In genomic region chr9:79264511-79265448, GRCh38 we compare ENCODE assay signal across 13 cellular contexts.
DNase-seq lines count a peak whose midpoint lies in the region; ATAC-seq lines count a peak whose summit lies in the region.
"Had no signal": no experiment of that assay in that cellular context is flagged by ENCODE, and none has a peak within 500 bp of the region (broad histone marks: within the 10 kb centered on the region; RNA-seq: fewer than 3 reads in every experiment).

No MANE protein-coding gene starts in this region.

- intact Hi-C loops in head of caudate nucleus (cut with DNase I): no loop called here

- peak; percentile 83 for DNase-seq in GF-D8 (lab: John Stamatoyannopoulos, UW)
- peak; percentile 90 for DNase-seq in NCI-H1694 treated with DMSO at 0.1 percent for 48 hours (lab: John Stamatoyannopoulos, UW)
- DNase-seq in SW480 (ENCODE audit: low spot score): peak; percentile 30
- peak; percentile 38 for DNase-seq in retina
- DNase-seq in head of caudate nucleus: no peak
- DNase-seq: activated CD8-positive, alpha-beta memory T cell treated with anti-CD3 and anti-CD28 coated beads, Interleukin-2, amount 50 U/mL, for 48 hours; cortex of kidney; foreskin melanocyte; NCI-H2029; stimulated activated naive CD4-positive, alpha-beta T cell treated with Interleukin-2 at 50 U/mL for 16 hours had no signal

- ATAC-seq in GM21390 (IDR thresholded peaks at IDR 0.05; ENCODE audit: unreplicated experiment) (no peak), HG03439 (IDR thresholded peaks at IDR 0.05; ENCODE audit: unreplicated experiment) (no peak), HG03039 (IDR thresholded peaks at IDR 0.05; ENCODE audit: unreplicated experiment) (no peak)

Comparison
In these comparisons a context has a peak if more than half of its experiments do, and no peak if none do; other contexts are left out.
1. DNase-seq: peak in GF-D8 (single experiment), NCI-H1694 treated with DMSO at 0.1 percent for 48 hours (single experiment), SW480 (single experiment) and retina (single experiment); none in head of caudate nucleus (0 of 42).